ENCODE assay signal across 8 cellular contexts in genomic region chr10:109912335-109913282, GRCh38. TPM values are rescaled to one million over a fixed set of nuclear protein-coding genes. Genes with fewer than 3 reads are reported as not detected.
DNase-seq lines count a peak whose midpoint lies in the region; FAIRE-seq and TF ChIP-seq lines count a peak whose summit lies in the region.

No MANE protein-coding gene starts in this region.

- FAIRE-seq in GM18507 (lab: Jason Lieb, UNC), result peak; percentile 94

- H3K4me3 ChIP-seq in GM23248 (no peak overlapping the region), Loucy (ENCODE audit: low read length, poor library complexity, severe bottlenecking) (no peak overlapping the region), colonic mucosa (no peak overlapping the region)

- peak overlapping the region; percentile 42 for H3K27ac Mint-ChIP-seq in type B pancreatic cell

- in situ Hi-C loops in GM23248 (cut with MboI), result no loop called here

- peaks cover 57% of the 10 kb centered on the region for H3K36me3 Mint-ChIP-seq in type B pancreatic cell

- no peaks in the 10 kb centered on the region for H3K27me3 Mint-ChIP-seq in type B pancreatic cell

- H3K9me2 ChIP-seq in GM23248 (ENCODE audit: insufficient read depth) (no peaks in the 10 kb centered on the region), Loucy (replicated peaks; ENCODE audit: low read depth, low read length) (no peaks in the 10 kb centered on the region)

- WGBS in GM23248 (ENCODE audit: low coverage in 1 of 2, low lambda C conversion rate in 2 of 2, missing lambda C conversion rate in 2 of 2), 2 experiments, result 60 to 61% methylated on average over 2 of the region's 2 CpGs

- H4K20me1 ChIP-seq in GM23248 (ENCODE audit: insufficient read depth), result peaks cover 12% of the 10 kb centered on the region; the same call in 1 of the 2 replicates
- H4K20me1 ChIP-seq in Loucy (ENCODE audit: insufficient read depth, low read length, poor library complexity, severe bottlenecking), result no peaks in the 10 kb centered on the region

- intact Hi-C loops in colonic mucosa (cut with DNase I), result no loop called here

- H3K27me3 ChIP-seq in GM23248 (replicated peaks; ENCODE audit: insufficient read depth), result no peaks in the 10 kb centered on the region
- no peaks in the 10 kb centered on the region for H3K27me3 ChIP-seq in Loucy (ENCODE audit: insufficient read depth, low read length, poor library complexity, severe bottlenecking)
- H3K27me3 ChIP-seq in colonic mucosa, result no peaks in the 10 kb centered on the region

- TF ChIP-seq CTCF in Loucy (conservative IDR thresholded peaks at IDR 0.05; ENCODE audit: low read length) (no peak), colonic mucosa (IDR thresholded peaks at IDR 0.05) (no peak), type B pancreatic cell (conservative IDR thresholded peaks at IDR 0.05) (no peak), GM10266 (IDR thresholded peaks at IDR 0.05; ENCODE audit: control insufficient read depth, insufficient read depth, low read depth, missing control alignments) (no peak)

- H3K4me3 Mint-ChIP-seq in type B pancreatic cell, result no peak overlapping the region

- H3K9ac ChIP-seq in GM23248, result no peak overlapping the region
- H3K9ac ChIP-seq in Loucy (ENCODE audit: low read depth, low read length, poor library complexity, severe bottlenecking), result peak overlapping the region; percentile 6
- H3K9ac ChIP-seq in colonic mucosa (ENCODE audit: low read depth in 2 of 2, low read length in 2 of 2), result peak overlapping the region in 1 of 2 donors; percentile 7

- H2AFZ ChIP-seq in GM23248 (no peak overlapping the region), Loucy (ENCODE audit: low read length) (no peak overlapping the region)

- H3K4me2 ChIP-seq in GM23248 (ENCODE audit: unreplicated experiment) (no peak overlapping the region), Loucy (ENCODE audit: low read depth, low read length, poor library complexity, severe bottlenecking) (peak overlapping the region; percentile 68)

- no peaks in the 10 kb centered on the region for H3K9me3 ChIP-seq in GM23248 (ENCODE audit: low read depth)
- no peaks in the 10 kb centered on the region for H3K9me3 ChIP-seq in Loucy (ENCODE audit: insufficient read depth, low read depth, low read length)
- H3K9me3 ChIP-seq in colonic mucosa, result no peaks in the 10 kb centered on the region

- peak overlapping the region; percentile 51 for H3K27ac ChIP-seq in GM23248
- peak overlapping the region; percentile 64 for H3K27ac ChIP-seq in colonic mucosa

- peaks cover 28% of the 10 kb centered on the region for H3K4me1 ChIP-seq in GM23248 (ENCODE audit: insufficient read depth)
- H3K4me1 ChIP-seq in Loucy (ENCODE audit: insufficient read depth, low read length, poor library complexity, severe bottlenecking), result peaks cover 77% of the 10 kb centered on the region
- H3K4me1 ChIP-seq in colonic mucosa, result peaks cover 15% of the 10 kb centered on the region

- no peaks in the 10 kb centered on the region for H3K9me3 Mint-ChIP-seq in type B pancreatic cell

- no peaks in the 10 kb centered on the region for H3K36me3 ChIP-seq in GM23248 (ENCODE audit: low read depth)
- peaks cover 20% of the 10 kb centered on the region; the same call in 1 of the 2 replicates for H3K36me3 ChIP-seq in Loucy (ENCODE audit: insufficient read depth, low read length)
- H3K36me3 ChIP-seq in colonic mucosa, result peaks cover under 1% of the 10 kb centered on the region

- peaks cover 30% of the 10 kb centered on the region for H3K4me1 Mint-ChIP-seq in type B pancreatic cell (ENCODE audit: unreplicated experiment)

- H3F3A ChIP-seq in GM23248 (ENCODE audit: insufficient read depth) (peaks cover 33% of the 10 kb centered on the region), Loucy (ENCODE audit: low read depth) (0 out of 2 replicates have a peak, but pooled peaks cover 8% of the 10 kb centered on the region)

- DNase-seq in GM18507 (ENCODE audit: extremely low spot score, insufficient read length, low read depth) (peak; percentile 38), GM23248 (peak; percentile 56), colonic mucosa (peak; percentile 45), type B pancreatic cell (ENCODE audit: extremely low spot score, unreplicated experiment) (no peak), ecto neural progenitor cell (ENCODE audit: low spot score) (no peak), GM10266 (ENCODE audit: extremely low spot score) (no peak), SIG-M5 treated with dmso at 0.1 percent for 504 hours (lab: John Stamatoyannopoulos, UW; ENCODE audit: unreplicated experiment) (no peak)

- H3K79me2 ChIP-seq in GM23248 (ENCODE audit: insufficient read depth) (peaks cover 89% of the 10 kb centered on the region), Loucy (ENCODE audit: insufficient read depth, low read length) (peaks cover 87% of the 10 kb centered on the region)

RNA-seq across cellular contexts. Expression of gene XPNPEP1, which starts 10.7 kb away (rescaled TPM):
- total RNA-seq in GM23248 (2014; rRNA removed; shearing (Covaris generic)), result 108 and 115 TPM in 2 replicates
- 48.1 and 48.2 TPM in 2 replicates for polyA plus RNA-seq in GM23248 (2016; fragmentation: Nextera tagmentation; extraction: Ambion mirVana)
- total RNA-seq in colonic mucosa (100 to 1,000 TPM; 122 to 127 TPM), type B pancreatic cell (ENCODE audit: low replicate concordance) (50.1 and 76.6 TPM in 2 replicates)

Comparison
In these comparisons a context has a peak if more than half of its experiments do, and no peak if none do; other contexts are left out.
1. DNase-seq: peak in GM18507 (single experiment), GM23248 (single experiment) and colonic mucosa (single experiment); none in type B pancreatic cell (single experiment), ecto neural progenitor cell (single experiment), GM10266 (single experiment) and SIG-M5 treated with dmso at 0.1 percent for 504 hours (single experiment).